9 cellular contexts compared by ENCODE assay signal in the genomic region with DNA sequence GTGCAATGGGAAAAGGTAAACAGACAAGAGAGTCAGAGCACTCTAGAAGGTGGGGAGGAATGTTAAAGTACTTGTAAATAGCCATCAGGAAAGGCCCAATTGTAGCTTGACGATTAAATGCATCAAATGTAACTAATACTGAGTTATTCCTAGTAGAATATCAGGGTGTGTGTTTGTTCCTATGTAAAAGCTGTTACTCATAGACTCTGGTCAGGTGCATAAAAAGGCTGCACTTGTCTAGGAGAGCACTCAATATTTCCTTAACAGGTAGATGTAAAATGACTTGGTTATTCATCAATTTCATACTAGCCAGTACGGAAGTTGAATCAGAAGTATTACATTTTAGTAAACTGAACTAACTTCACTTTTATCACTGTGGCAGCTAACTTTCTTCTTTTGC.
"Had no signal": no experiment of that assay in that cellular context is flagged by ENCODE, and none has a peak within 500 bp of the region (broad histone marks: within the 10 kb centered on the region; RNA-seq: fewer than 3 reads in every experiment).

No MANE protein-coding gene starts in this region.

- H3K36me3 ChIP-seq: HAP-1 had no signal

- H3K4me3 ChIP-seq: HAP-1, K562 had no signal

- H3K9me3 ChIP-seq: HAP-1 had no signal

- DNase-seq: GOT3, H7, HFFc6, IMR-90, KG1 had no signal

- FAIRE-seq: HTR-8/SVneo, K562 had no signal

- H3K4me1 ChIP-seq: HAP-1 had no signal

- ATAC-seq: HCT116, K562 had no signal
